In the genomic region with DNA sequence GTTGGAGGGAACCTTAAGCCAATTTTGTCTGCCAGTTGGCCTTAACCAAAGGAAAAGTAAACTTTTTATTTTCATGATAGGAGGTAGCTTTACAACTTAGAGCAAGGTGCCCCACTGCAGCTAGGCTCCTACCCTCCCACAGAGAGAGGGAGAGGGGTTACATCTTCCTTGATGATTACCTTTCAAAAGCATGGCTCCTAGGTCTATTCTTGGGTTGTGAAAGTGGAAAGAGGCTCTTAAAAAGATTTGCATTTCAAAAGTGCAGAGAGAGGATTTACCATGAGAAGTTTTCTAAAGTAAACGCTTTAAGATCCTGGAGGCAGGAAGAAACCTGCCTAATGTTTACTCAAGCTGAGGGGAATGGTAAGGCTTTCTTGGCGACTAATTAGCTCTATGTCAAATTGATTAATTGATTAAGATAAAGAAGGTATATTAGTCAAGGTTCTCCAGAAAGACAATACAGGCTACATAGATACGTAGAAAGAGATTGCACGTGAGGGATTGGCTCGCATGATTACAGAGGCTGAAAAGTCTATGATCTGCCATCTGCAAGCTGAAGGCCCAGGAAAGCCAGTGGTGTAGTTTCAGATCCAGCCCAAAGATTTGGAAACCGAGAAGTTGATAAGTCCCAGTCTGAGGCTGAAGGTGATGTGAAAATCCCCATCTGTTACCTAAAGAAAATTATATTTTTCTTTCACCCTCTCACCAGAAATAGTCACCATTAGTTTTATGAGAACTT, we compare ENCODE assay signal across 22 cellular contexts.
DNase-seq lines count a peak whose midpoint lies in the region; ATAC-seq, FAIRE-seq and TF ChIP-seq lines count a peak whose summit lies in the region.
"Had no signal": no experiment of that assay in that cellular context is flagged by ENCODE, and none has a peak within 500 bp of the region (broad histone marks: within the 10 kb centered on the region; RNA-seq: fewer than 3 reads in every experiment).

No MANE protein-coding gene starts in this region.

- H3K56ac ChIP-seq in H1 (replicated peaks; ENCODE audit: insufficient read length, low read depth, low read length) = no peak overlapping the region

- peaks cover 0 to 9% (median 2%) of the 10 kb centered on the region in 4 experiments; a peak in 2 of 7 replicates for H3K4me1 ChIP-seq in H1 (replicated peaks in 1 of 4; ENCODE audit: control insufficient read depth in 3 of 4, insufficient read depth in 4 of 4, low read length in 3 of 4)
- H3K4me1 ChIP-seq in iPS-18a (ENCODE audit: control insufficient read depth, low read depth, low read length) = peaks cover 24% of the 10 kb centered on the region

- no peak overlapping the region for H3K27ac Mint-ChIP-seq in activated naive CD4-positive, alpha-beta T cell treated with anti-CD3 and anti-CD28 coated beads, Interleukin-2, amount 50 U/mL, for 72 hours
- H3K27ac Mint-ChIP-seq: CD14-positive monocyte had no signal

- no peaks in the 10 kb centered on the region for H3K79me1 ChIP-seq in H1 (ENCODE audit: low read depth, low read length)

- no peak overlapping the region for H3K23ac ChIP-seq in H1 (ENCODE audit: insufficient read length)

- H3K9me3 ChIP-seq in H1 (ENCODE audit: insufficient read depth in 2 of 2, low read depth in 1 of 2, low read length in 1 of 2) (no peaks in the 10 kb centered on the region), iPS-18a (ENCODE audit: control insufficient read depth, low read depth, low read length) (peaks cover 3% of the 10 kb centered on the region)

- peak; percentile 71 for FAIRE-seq in H1 (lab: Jason Lieb, UNC)
- FAIRE-seq: RCC 7860 had no signal

- H3K4me2 ChIP-seq in H1 (ENCODE audit: insufficient read depth in 1 of 2, low read depth in 2 of 2, low read length in 2 of 2) = peak overlapping the region; percentile 20 to 50

- no peak for TF ChIP-seq EP300 in H1 (IDR thresholded peaks at IDR 0.05; ENCODE audit: borderline replicate concordance in 1 of 2, low read depth in 2 of 2, low read length in 2 of 2)

- no peak overlapping the region for H2BK12ac ChIP-seq in H1 (ENCODE audit: low read depth, low read length)

- H2AK5ac ChIP-seq in H1 (ENCODE audit: low read depth, low read length) = no peak overlapping the region

- H2AFZ ChIP-seq in H1 (ENCODE audit: low read length) = no peak overlapping the region

- H3K23me2 ChIP-seq in H1 (ENCODE audit: low read depth, low read length) = no peaks in the 10 kb centered on the region

- no peak overlapping the region for H2BK5ac ChIP-seq in H1 (ENCODE audit: low read depth, low read length)

- 31% methylated on average over 6 of the region's 6 CpGs; no CpG with 5 or more reads in 1 of the 2 experiments for WGBS in H1 (ENCODE audit: extremely low coverage in 1 of 2, insufficient coverage in 1 of 2, insufficient read length in 1 of 2, insufficient replicate concordance in 2 of 2, low coverage in 1 of 2, low lambda C conversion rate in 2 of 2, missing lambda C conversion rate in 1 of 2), 2 experiments

- peak; percentile 31 for DNase-seq in NCI-H82 (lab: John Stamatoyannopoulos, UW)
- DNase-seq in NCI-H82 treated with DMSO at 0.1 percent for 48 hours (lab: John Stamatoyannopoulos, UW; ENCODE audit: unreplicated experiment) = no peak
- DNase-seq in H1 (ENCODE audit: low read depth in 1 of 2, low spot score in 2 of 2) = peak in 1 of 2 experiments; percentile 13
- no peak for DNase-seq in activated naive CD4-positive, alpha-beta T cell treated with anti-CD3 and anti-CD28 coated beads, Interleukin-2, amount 50 U/mL, for 72 hours (ENCODE audit: low spot score in 2 of 2)
- no peak for DNase-seq in midbrain (lab: John Stamatoyannopoulos, UW)
- DNase-seq in superior temporal gyrus (ENCODE audit: extremely low spot score) = no peak
- no peak for DNase-seq in germinal center (ENCODE audit: low spot score)
- DNase-seq: 8988T; DMS79 treated with DMSO at 0.1 percent for 48 hours; HCEC 1CT; MM.1S; NCI-H1105; NCI-H187; NCI-H2107; NCI-H226; NCI-H526; NK-92 treated with Interleukin-12 subunit alpha and Interleukin-12 subunit beta, amount 100 ng/mL, for 24 hours; Right ventricle myocardium superior had no signal

- CTCF ChIA-PET in H1 (lab: Charles Lee; ENCODE audit: partially characterized antibody) = no interaction called here

- peaks cover 0 to 2% of the 10 kb centered on the region in 2 experiments for H4K20me1 ChIP-seq in H1 (replicated peaks in 1 of 2; ENCODE audit: control insufficient read depth in 1 of 2, insufficient read depth in 2 of 2, low read length in 2 of 2)

- TF ChIP-seq POLR2A in H1 (IDR thresholded peaks at IDR 0.05; ENCODE audit: control extremely low read depth in 1 of 2, low read depth in 2 of 2, low read length in 2 of 2) = no peak

- H2BK20ac ChIP-seq in H1 (ENCODE audit: low read length) = no peak overlapping the region

- no peaks in the 10 kb centered on the region for H3K36me3 ChIP-seq in H1 (ENCODE audit: control insufficient read depth in 2 of 4, insufficient read depth in 4 of 4, low read length in 3 of 4)
- no peaks in the 10 kb centered on the region for H3K36me3 ChIP-seq in iPS-18a (ENCODE audit: control insufficient read depth, low read depth, low read length)

- H4K91ac ChIP-seq in H1 (replicated peaks; ENCODE audit: insufficient read length, low read length) = no peak overlapping the region

- no peak for TF ChIP-seq CTCF in H1 (IDR thresholded peaks at IDR 0.05; ENCODE audit: control extremely low read depth in 1 of 3, insufficient read depth in 1 of 3, low read depth in 1 of 3, low read length in 3 of 3)

- POLR2A ChIA-PET in H1 (lab: Charles Lee; ENCODE audit: partially characterized antibody) = interaction anchor here (0.6 to 0.8 kb wide), 2 partner anchors 32 to 48 kb away, joined by 3 read pairs; no protein-coding TSS in a partner anchor

- no peak for TF ChIP-seq RAD21 in H1 (IDR thresholded peaks at IDR 0.05 in 1 of 2, conservative IDR thresholded peaks at IDR 0.05 in 1 of 2; ENCODE audit: low read depth in 2 of 2, low read length in 2 of 2)

- H3K9me3 Mint-ChIP-seq in activated naive CD4-positive, alpha-beta T cell treated with anti-CD3 and anti-CD28 coated beads, Interleukin-2, amount 50 U/mL, for 72 hours = peaks cover 10 to 16% of the 10 kb centered on the region in 2 donors

- H3K14ac ChIP-seq in H1 (ENCODE audit: insufficient read length) = no peak overlapping the region

- peaks cover 0 to 5% of the 10 kb centered on the region in 2 donors for H3K36me3 Mint-ChIP-seq in activated naive CD4-positive, alpha-beta T cell treated with anti-CD3 and anti-CD28 coated beads, Interleukin-2, amount 50 U/mL, for 72 hours
- H3K36me3 Mint-ChIP-seq: CD14-positive monocyte had no signal

- no peak for ATAC-seq in activated naive CD4-positive, alpha-beta T cell treated with anti-CD3 and anti-CD28 coated beads, Interleukin-2, amount 50 U/mL, for 72 hours

- H3K4me3 ChIP-seq in H1 (ENCODE audit: extremely low read depth in 1 of 4, insufficient read depth in 2 of 4, low read depth in 3 of 4, low read length in 4 of 4) (peak overlapping the region in 1 of 4 experiments; percentile 5; a peak in 1 of 8 replicates), iPS-18a (ENCODE audit: low read length) (peak overlapping the region; percentile 40)
- H3K4me3 ChIP-seq: SK-N-MC had no signal

- no peak overlapping the region for H2BK120ac ChIP-seq in H1 (replicated peaks; ENCODE audit: low read depth, low read length)

- H3K79me2 ChIP-seq in H1 (ENCODE audit: control insufficient read depth in 1 of 2, insufficient read depth in 2 of 2, low read length in 2 of 2) = no peaks in the 10 kb centered on the region

- no peak overlapping the region for H4K8ac ChIP-seq in H1 (ENCODE audit: extremely low read depth, insufficient read depth, low read length)

- H3K27ac ChIP-seq in H1 (ENCODE audit: low read depth, low read length) = no peak overlapping the region
- H3K27ac ChIP-seq in iPS-18a (ENCODE audit: low read length) = no peak overlapping the region
- H3K27ac ChIP-seq: SK-N-MC had no signal

- no peak overlapping the region for H3K4ac ChIP-seq in H1 (replicated peaks; ENCODE audit: insufficient read length, low read depth, low read length)

- H3K9ac ChIP-seq in H1 (replicated peaks in 1 of 4; ENCODE audit: extremely low read depth in 1 of 4, low read depth in 3 of 4, low read length in 3 of 4) (no peak overlapping the region), iPS-18a (ENCODE audit: low read length) (no peak overlapping the region)

- no peak overlapping the region; the same call in 1 of the 2 replicates for H3K18ac ChIP-seq in H1 (ENCODE audit: extremely low read depth, low read length)

- H3K27me3 ChIP-seq in H1 (replicated peaks in 1 of 4; ENCODE audit: control insufficient read depth in 3 of 4, extremely low read depth in 1 of 4, insufficient read depth in 3 of 4, low read length in 3 of 4) (peaks cover 1 to 25% (median 10%) of the 10 kb centered on the region in 4 experiments; a peak in 6 of 7 replicates), iPS-18a (ENCODE audit: control insufficient read depth, insufficient read depth, low read length) (peaks cover 34% of the 10 kb centered on the region)

- H4K5ac ChIP-seq in H1 (ENCODE audit: insufficient read length, low read depth, low read length) = no peak overlapping the region

- no peak overlapping the region for H2BK15ac ChIP-seq in H1 (ENCODE audit: low read length)

TF ChIP-seq in H1, 55 proteins besides CTCF, POLR2A, EP300 and RAD21 (continues in another document):
- TF ChIP-seq, protein P1, sequence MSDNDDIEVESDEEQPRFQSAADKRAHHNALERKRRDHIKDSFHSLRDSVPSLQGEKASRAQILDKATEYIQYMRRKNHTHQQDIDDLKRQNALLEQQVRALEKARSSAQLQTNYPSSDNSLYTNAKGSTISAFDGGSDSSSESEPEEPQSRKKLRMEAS (IDR thresholded peaks at IDR 0.05) = no peak
- TF ChIP-seq NANOG (IDR thresholded peaks at IDR 0.05; ENCODE audit: insufficient read depth, low read depth, low read length, poor library complexity, severe bottlenecking) = peak; percentile 70
- no peak for TF ChIP-seq KDM4A (IDR thresholded peaks at IDR 0.05; ENCODE audit: low read depth, low read length, severe bottlenecking)
- no peak for TF ChIP-seq HDAC2 (IDR thresholded peaks at IDR 0.05; ENCODE audit: borderline replicate concordance in 1 of 2, low read depth in 2 of 2, low read length in 2 of 2)
